In the genomic region with DNA sequence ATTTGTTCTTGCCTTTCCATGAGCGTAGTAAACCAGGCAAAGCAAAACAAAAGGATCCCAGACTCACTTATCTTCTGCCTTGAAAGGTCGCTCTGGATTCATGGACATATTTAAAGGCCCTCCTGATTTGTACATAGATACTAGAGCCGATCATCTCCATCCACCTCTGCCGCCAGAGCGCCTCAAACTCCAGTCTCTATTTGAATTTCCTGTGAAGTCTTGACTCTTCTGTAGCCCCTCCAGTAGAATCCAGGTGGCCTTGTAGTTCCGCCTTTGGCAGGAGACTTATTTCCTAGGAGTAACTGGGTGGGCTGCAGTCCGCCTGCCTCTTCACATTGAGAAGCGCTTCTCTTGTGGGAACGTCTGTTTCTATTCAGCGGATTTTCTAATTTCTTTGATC, we compare ENCODE assay signal across 8 cellular contexts. TPM values are rescaled to one million over a fixed set of nuclear protein-coding genes. Genes with fewer than 3 reads are reported as not detected.
A peak's percentile ranks its signal among the peaks of the same experiment; 100 is the strongest.
DNase-seq lines count a peak whose midpoint lies in the region; ATAC-seq and TF ChIP-seq lines count a peak whose summit lies in the region.

No MANE protein-coding gene starts in this region.

- no peak for TF ChIP-seq POLR2A in suprapubic skin (IDR thresholded peaks at IDR 0.05)
- TF ChIP-seq POLR2A in thyroid gland (IDR thresholded peaks at IDR 0.05) = no peak

- peak overlapping the region; percentile 79 for H3K4me3 ChIP-seq in iPS-20b (ENCODE audit: low read length)
- H3K4me3 ChIP-seq in suprapubic skin = peak overlapping the region; percentile 66
- peak overlapping the region in 1 of 3 donors; percentile 55 for H3K4me3 ChIP-seq in thyroid gland (replicated peaks in 1 of 3)

- TF ChIP-seq CTCF in suprapubic skin (IDR thresholded peaks at IDR 0.05) = no peak
- TF ChIP-seq CTCF in thyroid gland (IDR thresholded peaks at IDR 0.05) = no peak

- CTCF ChIA-PET in activated CD4-positive, alpha-beta memory T cell treated with anti-CD3 and anti-CD28 coated beads, Interleukin-2, amount 10 ng/mL, durations not matched to agents 7 days and 5 days (lab: Charles Lee) = interaction anchor here (0.8 to 1.6 kb wide), 2 partner anchors 20 to 367 kb away, joined by 3 to 4 read pairs; no protein-coding TSS in a partner anchor

- H3K27ac ChIP-seq in iPS-20b (ENCODE audit: low read length) (no peak overlapping the region), suprapubic skin (no peak overlapping the region), thyroid gland (no peak overlapping the region)

- H3K9me3 Mint-ChIP-seq in activated naive CD4-positive, alpha-beta T cell treated with anti-CD3 and anti-CD28 coated beads, Interleukin-2, amount 50 U/mL, for 24 hours = no peaks in the 10 kb centered on the region
- H3K9me3 Mint-ChIP-seq in activated CD4-positive, alpha-beta memory T cell treated with anti-CD3 and anti-CD28 coated beads, Interleukin-2, amount 10 ng/mL, durations not matched to agents 7 days and 5 days = no peaks in the 10 kb centered on the region

- peaks cover 69% of the 10 kb centered on the region for H3K27me3 Mint-ChIP-seq in activated naive CD4-positive, alpha-beta T cell treated with anti-CD3 and anti-CD28 coated beads, Interleukin-2, amount 50 U/mL, for 24 hours
- peaks cover 80% of the 10 kb centered on the region for H3K27me3 Mint-ChIP-seq in activated CD4-positive, alpha-beta memory T cell treated with anti-CD3 and anti-CD28 coated beads, Interleukin-2, amount 10 ng/mL, durations not matched to agents 7 days and 5 days

- H3K9ac ChIP-seq in iPS-20b (ENCODE audit: low read depth, low read length) = peak overlapping the region; percentile 68; the same call in 1 of the 2 replicates

- ATAC-seq in HG03025 (IDR thresholded peaks at IDR 0.05; ENCODE audit: low FRiP score, unreplicated experiment) (no peak), GM18511 (IDR thresholded peaks at IDR 0.05; ENCODE audit: unreplicated experiment) (no peak)

- intact Hi-C loops in thyroid gland (cut with DNase I) = no loop called here

- no peak overlapping the region for H3K27ac Mint-ChIP-seq in activated naive CD4-positive, alpha-beta T cell treated with anti-CD3 and anti-CD28 coated beads, Interleukin-2, amount 50 U/mL, for 24 hours
- H3K27ac Mint-ChIP-seq in activated CD4-positive, alpha-beta memory T cell treated with anti-CD3 and anti-CD28 coated beads, Interleukin-2, amount 10 ng/mL, durations not matched to agents 7 days and 5 days = no peak overlapping the region

- H3K9me3 ChIP-seq in iPS-20b (ENCODE audit: insufficient read depth, low read depth, low read length) (no peaks in the 10 kb centered on the region), suprapubic skin (no peaks in the 10 kb centered on the region), thyroid gland (no peaks in the 10 kb centered on the region)

- POLR2A ChIA-PET in activated CD4-positive, alpha-beta memory T cell treated with anti-CD3 and anti-CD28 coated beads, Interleukin-2, amount 10 ng/mL, durations not matched to agents 7 days and 5 days (lab: Charles Lee) = interaction anchor here (1.0 kb wide), 1 partner anchor 322 kb away, joined by 3 read pairs; a partner anchor contains a TSS

- H3K36me3 ChIP-seq in iPS-20b (ENCODE audit: insufficient read depth, low read depth, low read length) = no peaks in the 10 kb centered on the region
- H3K36me3 ChIP-seq in suprapubic skin = no peaks in the 10 kb centered on the region
- H3K36me3 ChIP-seq in thyroid gland = no peaks in the 10 kb centered on the region

- H3K27me3 ChIP-seq in iPS-20b (ENCODE audit: insufficient read depth, low read length) = peaks cover 78% of the 10 kb centered on the region
- peaks cover 98% of the 10 kb centered on the region for H3K27me3 ChIP-seq in suprapubic skin
- H3K27me3 ChIP-seq in thyroid gland = peaks cover 45% of the 10 kb centered on the region

- peak overlapping the region; percentile 85 for H3K4me3 Mint-ChIP-seq in activated naive CD4-positive, alpha-beta T cell treated with anti-CD3 and anti-CD28 coated beads, Interleukin-2, amount 50 U/mL, for 24 hours
- peak overlapping the region; percentile 80 for H3K4me3 Mint-ChIP-seq in activated CD4-positive, alpha-beta memory T cell treated with anti-CD3 and anti-CD28 coated beads, Interleukin-2, amount 10 ng/mL, durations not matched to agents 7 days and 5 days

- DNase-seq in activated naive CD4-positive, alpha-beta T cell (lab: John Stamatoyannopoulos, UW) = no peak
- no peak for DNase-seq in activated CD4-positive, alpha-beta memory T cell treated with anti-CD3 and anti-CD28 coated beads, Interleukin-2, amount 10 ng/mL, durations not matched to agents 7 days and 5 days
- DNase-seq in suprapubic skin (ENCODE audit: low spot score in 2 of 2) (no peak), thyroid gland (no peak)

- 39% methylated on average over 10 of the region's 10 CpGs for WGBS in suprapubic skin
- 36 to 47% methylated on average over 10 of the region's 10 CpGs for WGBS in thyroid gland, 2 donors

- peaks cover 2% of the 10 kb centered on the region for H3K36me3 Mint-ChIP-seq in activated naive CD4-positive, alpha-beta T cell treated with anti-CD3 and anti-CD28 coated beads, Interleukin-2, amount 50 U/mL, for 24 hours
- H3K36me3 Mint-ChIP-seq in activated CD4-positive, alpha-beta memory T cell treated with anti-CD3 and anti-CD28 coated beads, Interleukin-2, amount 10 ng/mL, durations not matched to agents 7 days and 5 days (ENCODE audit: low read depth) = peaks cover 16% of the 10 kb centered on the region

- no peak for TF ChIP-seq EP300 in suprapubic skin (IDR thresholded peaks at IDR 0.05)

- H3K4me1 Mint-ChIP-seq in activated naive CD4-positive, alpha-beta T cell treated with anti-CD3 and anti-CD28 coated beads, Interleukin-2, amount 50 U/mL, for 24 hours = peaks cover 41% of the 10 kb centered on the region
- peaks cover 44% of the 10 kb centered on the region for H3K4me1 Mint-ChIP-seq in activated CD4-positive, alpha-beta memory T cell treated with anti-CD3 and anti-CD28 coated beads, Interleukin-2, amount 10 ng/mL, durations not matched to agents 7 days and 5 days

- H3K4me1 ChIP-seq in iPS-20b (ENCODE audit: insufficient read depth, low read length) (peaks cover 27% of the 10 kb centered on the region), suprapubic skin (peaks cover 39% of the 10 kb centered on the region), thyroid gland (peaks cover 7 to 19% of the 10 kb centered on the region in 2 donors)

RNA-seq across cellular contexts. Expression of a gene that starts 8.8 kb away (rescaled TPM):
- 1 to 10 TPM; 1.3 to 1.4 TPM for total RNA-seq in activated CD4-positive, alpha-beta memory T cell treated with anti-CD3 and anti-CD28 coated beads, Interleukin-2, amount 10 ng/mL, durations not matched to agents 7 days and 5 days
- total RNA-seq in suprapubic skin (under 1 TPM in 2 of 4 donors, not detected in 2; 0.31 to 0.64 TPM), thyroid gland (1 to 10 TPM; 2.1 to 3.6 (median 2.7) TPM)
